In genomic region chr10:124694467-124695195, GRCh38 we compare ENCODE assay signal across 11 cellular contexts. TPM values are rescaled to one million over a fixed set of nuclear protein-coding genes. Genes with fewer than 3 reads are reported as not detected.
DNase-seq lines count a peak whose midpoint lies in the region; ATAC-seq and TF ChIP-seq lines count a peak whose summit lies in the region.
"Had no signal": no experiment of that assay in that cellular context is flagged by ENCODE, and none has a peak within 500 bp of the region (broad histone marks: within the 10 kb centered on the region; RNA-seq: fewer than 3 reads in every experiment).

No MANE protein-coding gene starts in this region.

- TF ChIP-seq CTCF in mucosa of descending colon (IDR thresholded peaks at IDR 0.05), result no peak
- no peak for TF ChIP-seq CTCF in SK-N-SH (IDR thresholded peaks at IDR 0.05)

- H3K4me3 ChIP-seq in mucosa of descending colon, result no peak overlapping the region
- no peak overlapping the region for H3K4me3 ChIP-seq in thymus (ENCODE audit: low read length)
- H3K4me3 ChIP-seq in SK-N-SH (ENCODE audit: low read depth in 2 of 2, low read length in 1 of 2), result no peak overlapping the region
- H3K4me3 ChIP-seq: GM23248, tibial artery had no signal

- intact Hi-C loops in mucosa of descending colon (cut with DNase I, micrococcal nuclease), result no loop called here

- H3K9me3 Mint-ChIP-seq in activated T-cell treated with anti-CD3 and anti-CD28 coated beads, Interleukin-2, amount 50 U/mL, for 72 hours, result no peaks in the 10 kb centered on the region
- H3K9me3 Mint-ChIP-seq in activated naive CD8-positive, alpha-beta T cell treated with anti-CD3 and anti-CD28 coated beads, Interleukin-2, amount 50 U/mL, for 24 hours, result no peaks in the 10 kb centered on the region

- DNase-seq in activated T-cell treated with anti-CD3 and anti-CD28 coated beads, Interleukin-2, amount 50 U/mL, for 72 hours, result no peak
- DNase-seq in activated T-cell treated with anti-CD3 and anti-CD28 coated beads, Interleukin-2, amount 50 U/mL, for 1 hour, result no peak
- DNase-seq in activated naive CD8-positive, alpha-beta T cell treated with anti-CD3 and anti-CD28 coated beads, Interleukin-2, amount 50 U/mL, for 24 hours, result no peak
- DNase-seq in mucosa of descending colon, result no peak
- DNase-seq in SK-N-SH, result no peak
- DNase-seq in effector CD8-positive, alpha-beta T cell (lab: John Stamatoyannopoulos, UW), result no peak
- DNase-seq: GM23248; stimulated activated CD4-positive, alpha-beta T cell treated with anti-CD3 and anti-CD28 coated beads, Interleukin-4, amount 100 ng/mL, for 1 hour; tibial artery had no signal

- TF ChIP-seq EP300 in SK-N-SH (IDR thresholded peaks at IDR 0.05; ENCODE audit: borderline replicate concordance in 1 of 2, low read depth in 1 of 2, low read length in 1 of 2), result no peak

- H3K4me3 Mint-ChIP-seq in activated T-cell treated with anti-CD3 and anti-CD28 coated beads, Interleukin-2, amount 50 U/mL, for 72 hours, result peak overlapping the region; percentile 80 to 87
- H3K4me3 Mint-ChIP-seq in activated naive CD8-positive, alpha-beta T cell treated with anti-CD3 and anti-CD28 coated beads, Interleukin-2, amount 50 U/mL, for 24 hours, result peak overlapping the region; percentile 37

- H3K9me3 ChIP-seq in mucosa of descending colon (no peaks in the 10 kb centered on the region), thymus (ENCODE audit: control insufficient read depth) (no peaks in the 10 kb centered on the region), SK-N-SH (no peaks in the 10 kb centered on the region)
- H3K9me3 ChIP-seq: tibial artery had no signal

- H3K27ac ChIP-seq in thymus (ENCODE audit: low read depth), result peak overlapping the region; percentile 78
- H3K27ac ChIP-seq in SK-N-SH (ENCODE audit: low read depth in 2 of 2, low read length in 1 of 2), result no peak overlapping the region; a peak in 1 of 4 replicates
- H3K27ac ChIP-seq: GM23248, tibial artery had no signal

- no peaks in the 10 kb centered on the region for H3F3A ChIP-seq in SK-N-SH (replicated peaks; ENCODE audit: insufficient read depth)

- WGBS in thymus, result 91% methylated on average over 14 of the region's 14 CpGs
- 100% methylated on average over 11 of the region's 14 CpGs for WGBS in SK-N-SH (ENCODE audit: low lambda C conversion rate)

- POLR2A ChIA-PET in SK-N-SH (lab: Yijun Ruan, JAX), result no interaction called here

- no peaks in the 10 kb centered on the region for H4K20me1 ChIP-seq in SK-N-SH (ENCODE audit: insufficient read depth)

- H2AFZ ChIP-seq in SK-N-SH (ENCODE audit: low read depth), result no peak overlapping the region
- H2AFZ ChIP-seq: GM23248 had no signal

- ATAC-seq in activated T-cell treated with anti-CD3 and anti-CD28 coated beads, Interleukin-2, amount 50 U/mL, for 72 hours (replicated peaks in 1 of 2), result peak in 1 of 2 donors; percentile 2
- no peak for ATAC-seq in activated naive CD8-positive, alpha-beta T cell treated with anti-CD3 and anti-CD28 coated beads, Interleukin-2, amount 50 U/mL, for 24 hours
- ATAC-seq in mucosa of descending colon (peak; percentile 4), HG03135 (IDR thresholded peaks at IDR 0.05; ENCODE audit: unreplicated experiment) (no peak)

- no peaks in the 10 kb centered on the region for H3K27me3 ChIP-seq in thymus (ENCODE audit: control insufficient read depth, insufficient read depth)
- H3K27me3 ChIP-seq in SK-N-SH (ENCODE audit: insufficient read depth), result no peaks in the 10 kb centered on the region
- H3K27me3 ChIP-seq: tibial artery had no signal

- no peak overlapping the region for H3K9ac ChIP-seq in SK-N-SH
- H3K9ac ChIP-seq: GM23248 had no signal

- CTCF ChIA-PET in SK-N-SH (lab: Yijun Ruan, JAX), result interaction anchor here (1.5 kb wide), 1 partner anchor 20 kb away, joined by 3 read pairs; no protein-coding TSS in a partner anchor

- no peaks in the 10 kb centered on the region for H3K79me2 ChIP-seq in SK-N-SH (ENCODE audit: insufficient read depth)

- H3K36me3 ChIP-seq in mucosa of descending colon (ENCODE audit: low read depth) (peaks cover 4% of the 10 kb centered on the region), thymus (ENCODE audit: control insufficient read depth, insufficient read depth) (peaks cover 68% of the 10 kb centered on the region), SK-N-SH (replicated peaks in 1 of 2; ENCODE audit: control insufficient read depth in 1 of 2, insufficient read depth in 2 of 2, low read length in 1 of 2) (peaks cover 0 to 27% of the 10 kb centered on the region in 2 experiments)

- TF ChIP-seq RAD21 in SK-N-SH (IDR thresholded peaks at IDR 0.05; ENCODE audit: low read length), result no peak

- H3K4me1 Mint-ChIP-seq in activated T-cell treated with anti-CD3 and anti-CD28 coated beads, Interleukin-2, amount 50 U/mL, for 72 hours (ENCODE audit: low read depth), result peaks cover 91% of the 10 kb centered on the region
- H3K4me1 Mint-ChIP-seq in activated naive CD8-positive, alpha-beta T cell treated with anti-CD3 and anti-CD28 coated beads, Interleukin-2, amount 50 U/mL, for 24 hours, result peaks cover 83% of the 10 kb centered on the region

- H3K27me3 Mint-ChIP-seq in activated T-cell treated with anti-CD3 and anti-CD28 coated beads, Interleukin-2, amount 50 U/mL, for 72 hours (ENCODE audit: low read depth), result no peaks in the 10 kb centered on the region
- peaks cover 2% of the 10 kb centered on the region for H3K27me3 Mint-ChIP-seq in activated naive CD8-positive, alpha-beta T cell treated with anti-CD3 and anti-CD28 coated beads, Interleukin-2, amount 50 U/mL, for 24 hours

- no peaks in the 10 kb centered on the region for H3K9me2 ChIP-seq in SK-N-SH

- peaks cover 10 to 20% of the 10 kb centered on the region in 2 donors for H3K36me3 Mint-ChIP-seq in activated T-cell treated with anti-CD3 and anti-CD28 coated beads, Interleukin-2, amount 50 U/mL, for 72 hours (ENCODE audit: insufficient read depth in 2 of 2)
- H3K36me3 Mint-ChIP-seq in activated naive CD8-positive, alpha-beta T cell treated with anti-CD3 and anti-CD28 coated beads, Interleukin-2, amount 50 U/mL, for 24 hours (ENCODE audit: low read depth), result peaks cover 23% of the 10 kb centered on the region

- H3K4me1 ChIP-seq in mucosa of descending colon (ENCODE audit: low read depth), result peaks cover 7% of the 10 kb centered on the region
- H3K4me1 ChIP-seq in thymus (ENCODE audit: control insufficient read depth, insufficient read depth, low read length), result peaks cover 44% of the 10 kb centered on the region
- H3K4me1 ChIP-seq in SK-N-SH (ENCODE audit: control insufficient read depth in 1 of 2, insufficient read depth in 2 of 2, low read depth in 1 of 2, low read length in 1 of 2), result peaks cover 0 to 9% of the 10 kb centered on the region in 2 experiments; a peak in 1 of 4 replicates

- no peak overlapping the region for H3K4me2 ChIP-seq in SK-N-SH

- peak overlapping the region; percentile 92 for H3K27ac Mint-ChIP-seq in activated T-cell treated with anti-CD3 and anti-CD28 coated beads, Interleukin-2, amount 50 U/mL, for 72 hours
- peak overlapping the region; percentile 90 for H3K27ac Mint-ChIP-seq in activated naive CD8-positive, alpha-beta T cell treated with anti-CD3 and anti-CD28 coated beads, Interleukin-2, amount 50 U/mL, for 24 hours

TF ChIP-seq in SK-N-SH, 30 proteins besides CTCF, POLR2A, EP300 and RAD21:
- no peak for TF ChIP-seq YY1 (IDR thresholded peaks at IDR 0.05; ENCODE audit: low read depth)
- TF ChIP-seq GATA2 (CRISPR knock-in tag; IDR thresholded peaks at IDR 0.05), result no peak

RNA-seq across cellular contexts. Expression of gene FAM53B, which starts 49.5 kb away (rescaled TPM):
- total RNA-seq in activated T-cell treated with anti-CD3 and anti-CD28 coated beads, Interleukin-2, amount 50 U/mL, for 72 hours, result 10 to 100 TPM; 30.0 to 37.7 TPM
- total RNA-seq in mucosa of descending colon, result 10 to 100 TPM; 37.2 to 48.0 (median 44.2) TPM
- polyA plus RNA-seq in thymus (46.2 TPM), SK-N-SH (2012; rRNA removed) (5.2 and 5.6 TPM in 2 replicates)
- 2.2 and 3.6 TPM in 2 replicates for polyA plus RNA-seq in SK-N-SH (2012; cell fraction: cytosol; rRNA removed)
- polyA plus RNA-seq in SK-N-SH (2012; cell fraction: nucleus; rRNA removed), result 11.3 and 11.7 TPM in 2 replicates
